Comparison of ENCODE assay signal across 23 cellular contexts in genomic region chr11:118128310-118128709, GRCh38. TPM values are rescaled to one million over a fixed set of nuclear protein-coding genes. Genes with fewer than 3 reads are reported as not detected.
DNase-seq lines count a peak whose midpoint lies in the region; ATAC-seq and TF ChIP-seq lines count a peak whose summit lies in the region.
"Had no signal": no experiment of that assay in that cellular context is flagged by ENCODE, and none has a peak within 500 bp of the region (broad histone marks: within the 10 kb centered on the region; RNA-seq: fewer than 3 reads in every experiment).

No MANE protein-coding gene starts in this region.

- 23% methylated on average over 4 of the region's 4 CpGs for WGBS in SK-N-SH (ENCODE audit: low lambda C conversion rate)

- H4K20me1 ChIP-seq in SK-N-SH (ENCODE audit: insufficient read depth) (no peaks in the 10 kb centered on the region), osteoblast (ENCODE audit: insufficient read depth, low read length) (no peaks in the 10 kb centered on the region)
- H4K20me1 ChIP-seq: BLaER1 treated with 17β-estradiol and CSF1 and Interleukin-3, amounts not matched to agents 10 nM and 100 nM had no signal

- H3K79me2 ChIP-seq in SK-N-SH (ENCODE audit: insufficient read depth) (no peaks in the 10 kb centered on the region), osteoblast (ENCODE audit: insufficient read depth, low read length) (no peaks in the 10 kb centered on the region)

- TF ChIP-seq EP300 in SK-N-SH (IDR thresholded peaks at IDR 0.05; ENCODE audit: borderline replicate concordance in 1 of 2, low read depth in 1 of 2, low read length in 1 of 2): no peak

- no peak for TF ChIP-seq RAD21 in SK-N-SH (IDR thresholded peaks at IDR 0.05; ENCODE audit: low read length)

- H3K36me3 Mint-ChIP-seq in mesothelial cell of epicardium (no peaks in the 10 kb centered on the region), immature natural killer cell (no peaks in the 10 kb centered on the region)
- H3K36me3 Mint-ChIP-seq: CD14-positive monocyte; CD8-positive, alpha-beta memory T cell had no signal

- peaks cover 15% of the 10 kb centered on the region; the same call in 1 of the 2 replicates for H3K27me3 ChIP-seq in SK-N-SH (ENCODE audit: insufficient read depth)
- peaks cover 13% of the 10 kb centered on the region for H3K27me3 ChIP-seq in adipocyte (replicated peaks; ENCODE audit: control insufficient read depth, insufficient read depth, low read length)
- peaks cover 3% of the 10 kb centered on the region for H3K27me3 ChIP-seq in osteoblast (ENCODE audit: insufficient read depth, low read length)
- H3K27me3 ChIP-seq: BE2C; BLaER1 treated with 17β-estradiol and CSF1 and Interleukin-3, amounts not matched to agents 10 nM and 100 nM had no signal

- H3K4me1 ChIP-seq in SK-N-SH (ENCODE audit: control insufficient read depth in 1 of 2, insufficient read depth in 2 of 2, low read depth in 1 of 2, low read length in 1 of 2) (no peaks in the 10 kb centered on the region), adipocyte (ENCODE audit: control insufficient read depth, insufficient read depth, low read length) (no peaks in the 10 kb centered on the region), osteoblast (ENCODE audit: insufficient read depth, low read length) (no peaks in the 10 kb centered on the region)

- peak overlapping the region; percentile 48 for H3K27ac Mint-ChIP-seq in mesothelial cell of epicardium
- H3K27ac Mint-ChIP-seq in immature natural killer cell: no peak overlapping the region
- H3K27ac Mint-ChIP-seq: CD4-positive, alpha-beta T cell; CD8-positive, alpha-beta memory T cell had no signal

- H3K9ac ChIP-seq in SK-N-SH (no peak overlapping the region), adipocyte (ENCODE audit: low read length) (no peak overlapping the region)
- H3K9ac ChIP-seq: BLaER1 treated with 17β-estradiol and CSF1 and Interleukin-3, amounts not matched to agents 10 nM and 100 nM had no signal

- H3K9me3 Mint-ChIP-seq in mesothelial cell of epicardium: no peaks in the 10 kb centered on the region
- no peaks in the 10 kb centered on the region for H3K9me3 Mint-ChIP-seq in immature natural killer cell
- H3K9me3 Mint-ChIP-seq: CD4-positive, alpha-beta T cell; CD8-positive, alpha-beta memory T cell had no signal

- H3K27ac ChIP-seq in SK-N-SH (ENCODE audit: low read depth in 2 of 2, low read length in 1 of 2) (no peak overlapping the region), osteoblast (ENCODE audit: low read depth, low read length) (no peak overlapping the region)
- H3K27ac ChIP-seq: 22Rv1; BLaER1 treated with 17β-estradiol and CSF1 and Interleukin-3, amounts not matched to agents 10 nM and 100 nM had no signal

- peak overlapping the region; percentile 2 for H3K4me3 Mint-ChIP-seq in mesothelial cell of epicardium
- no peak overlapping the region for H3K4me3 Mint-ChIP-seq in immature natural killer cell
- H3K4me3 Mint-ChIP-seq: CD4-positive, alpha-beta T cell; CD8-positive, alpha-beta memory T cell had no signal

- no peaks in the 10 kb centered on the region for H3K36me3 ChIP-seq in SK-N-SH (replicated peaks in 1 of 2; ENCODE audit: control insufficient read depth in 1 of 2, insufficient read depth in 2 of 2, low read length in 1 of 2)
- H3K36me3 ChIP-seq in adipocyte (ENCODE audit: control insufficient read depth, insufficient read depth, low read length, severe bottlenecking): no peaks in the 10 kb centered on the region
- no peaks in the 10 kb centered on the region for H3K36me3 ChIP-seq in osteoblast (ENCODE audit: insufficient read depth, low read length)
- H3K36me3 ChIP-seq: BE2C; BLaER1 treated with 17β-estradiol and CSF1 and Interleukin-3, amounts not matched to agents 10 nM and 100 nM had no signal

- CTCF ChIA-PET in SK-N-SH (lab: Yijun Ruan, JAX): interaction anchor here (0.9 to 1.7 kb wide), 2 partner anchors 43 to 181 kb away, joined by 3 to 6 read pairs; no protein-coding TSS in a partner anchor

- no peaks in the 10 kb centered on the region for H3K9me2 ChIP-seq in SK-N-SH

- DNase-seq in SK-N-SH: no peak
- DNase-seq in adipocyte (ENCODE audit: low read depth): peak; percentile 39
- no peak for DNase-seq in mesothelial cell of epicardium (ENCODE audit: low spot score in 2 of 2, unreplicated experiment in 2 of 2)
- peak; percentile 18 for DNase-seq in osteoblast (ENCODE audit: insufficient read length, low spot score, missing footprints)
- no peak for DNase-seq in immature natural killer cell
- DNase-seq in HUDEP-2 (lab: John Stamatoyannopoulos, UW; ENCODE audit: unreplicated experiment in 76 of 76): no peak
- DNase-seq in stimulated activated CD4-positive, alpha-beta T cell treated with anti-CD3 and anti-CD28 coated beads, Interleukin-4, amount 100 ng/mL, for 24 hours: no peak
- DNase-seq: ACHN; AML-193; BE2C; CD4-positive, alpha-beta T cell; CD8-positive, alpha-beta memory T cell; DMS 273 treated with DMSO at 0.1 percent for 48 hours; DMS79; GF-D8; H7; HCEC 1CT had no signal

- no peaks in the 10 kb centered on the region for H3F3A ChIP-seq in SK-N-SH (replicated peaks; ENCODE audit: insufficient read depth)

- no peak overlapping the region for H2AFZ ChIP-seq in SK-N-SH (ENCODE audit: low read depth)
- no peak overlapping the region for H2AFZ ChIP-seq in osteoblast (ENCODE audit: low read length)

- H3K4me3 ChIP-seq in SK-N-SH (ENCODE audit: low read depth in 2 of 2, low read length in 1 of 2) (no peak overlapping the region), adipocyte (ENCODE audit: low read length) (no peak overlapping the region), osteoblast (ENCODE audit: insufficient read depth, low read length) (no peak overlapping the region)
- H3K4me3 ChIP-seq: BLaER1 treated with 17β-estradiol and CSF1 and Interleukin-3, amounts not matched to agents 10 nM and 100 nM had no signal

- TF ChIP-seq CTCF in SK-N-SH (IDR thresholded peaks at IDR 0.05) (no peak), mesothelial cell of epicardium (IDR thresholded peaks at IDR 0.05; ENCODE audit: unreplicated experiment) (no peak), osteoblast (IDR thresholded peaks at IDR 0.05; ENCODE audit: extremely low read depth, low read depth, low read length) (no peak)

- H3K27me3 Mint-ChIP-seq in mesothelial cell of epicardium (ENCODE audit: low read depth) (peaks cover 3% of the 10 kb centered on the region), immature natural killer cell (ENCODE audit: low read depth in 3 of 3) (peaks cover 0 to 4% (median 2%) of the 10 kb centered on the region in 3 donors)

- no peak for ATAC-seq in SK-N-SH treated with all-trans-retinoic acid at 6 μM for 48 hours

- H3K9me3 ChIP-seq in SK-N-SH (no peaks in the 10 kb centered on the region), adipocyte (ENCODE audit: control insufficient read depth, low read length) (no peaks in the 10 kb centered on the region), osteoblast (ENCODE audit: low read depth, low read length) (no peaks in the 10 kb centered on the region)
- H3K9me3 ChIP-seq: BE2C; BLaER1 treated with 17β-estradiol and CSF1 and Interleukin-3, amounts not matched to agents 10 nM and 100 nM had no signal

- POLR2A ChIA-PET in SK-N-SH (lab: Yijun Ruan, JAX): no interaction called here

- H3K4me2 ChIP-seq in SK-N-SH: no peak overlapping the region
- H3K4me2 ChIP-seq in osteoblast (ENCODE audit: insufficient read depth, low read length): no peak overlapping the region

- peaks cover 23% of the 10 kb centered on the region for H3K4me1 Mint-ChIP-seq in mesothelial cell of epicardium
- no peaks in the 10 kb centered on the region for H3K4me1 Mint-ChIP-seq in immature natural killer cell
- H3K4me1 Mint-ChIP-seq: CD8-positive, alpha-beta memory T cell had no signal

TF ChIP-seq in SK-N-SH treated with all-trans-retinoic acid at 6 μM for 48 hours, 23 proteins besides CTCF, POLR2A, EP300 and RAD21 (continues in another document):
- TF ChIP-seq ZNF565 (CRISPR knock-in tag; conservative IDR thresholded peaks at IDR 0.05; ENCODE audit: low read depth): no peak
- no peak for TF ChIP-seq SNAI2 (CRISPR knock-in tag; IDR thresholded peaks at IDR 0.05)
- TF ChIP-seq ISL1 (CRISPR knock-in tag; IDR thresholded peaks at IDR 0.05): 0 out of 2 replicates have a peak, but pooled peaks have one; percentile 22
- no peak for TF ChIP-seq PPARA (CRISPR knock-in tag; IDR thresholded peaks at IDR 0.05; ENCODE audit: borderline replicate concordance)
- no peak for TF ChIP-seq ZFP3 (CRISPR knock-in tag; IDR thresholded peaks at IDR 0.05)
- no peak for TF ChIP-seq TCF4 (CRISPR knock-in tag; IDR thresholded peaks at IDR 0.05; ENCODE audit: borderline replicate concordance)

TF ChIP-seq in SK-N-SH, 30 proteins besides CTCF, POLR2A, EP300 and RAD21 (continues in another document):
- TF ChIP-seq JUND (IDR thresholded peaks at IDR 0.05) (no peak), MEF2A (IDR thresholded peaks at IDR 0.05; ENCODE audit: borderline replicate concordance, low read depth) (no peak), USF1 (IDR thresholded peaks at IDR 0.05; ENCODE audit: borderline replicate concordance, low read depth) (no peak)

RNA-seq across cellular contexts. Expression of gene SCN4B, which starts 24.3 kb away (rescaled TPM):
- polyA plus RNA-seq in SK-N-SH (2012; rRNA removed) (1.2 and 2.0 TPM in 2 replicates), immature natural killer cell (not detected)
- 1.2 and 1.3 TPM in 2 replicates for polyA plus RNA-seq in SK-N-SH (2012; cell fraction: cytosol; rRNA removed)
- polyA plus RNA-seq in SK-N-SH (2012; cell fraction: nucleus; rRNA removed): 1.4 and 1.7 TPM in 2 replicates
- total RNA-seq in mesothelial cell of epicardium (1.2 to 1.9 TPM (median 1.5 TPM) in 3 replicates), osteoblast (under 0.01 and 0.36 TPM in 2 replicates)
- total RNA-seq: CD4-positive, alpha-beta T cell; G401 had no signal
- polyA plus RNA-seq: CD14-positive monocyte; CD8-positive, alpha-beta memory T cell had no signal

RNA-seq across cellular contexts. Expression of gene SMIM35, which starts 41.5 kb away (rescaled TPM):
- polyA plus RNA-seq in SK-N-SH (2012; rRNA removed): not detected in 2 replicates
- not detected in 2 replicates for polyA plus RNA-seq in SK-N-SH (2012; cell fraction: cytosol; rRNA removed)
- polyA plus RNA-seq in SK-N-SH (2012; cell fraction: nucleus; rRNA removed): not detected in 2 replicates
- not detected in 3 replicates for total RNA-seq in mesothelial cell of epicardium
- not detected in 2 replicates for total RNA-seq in osteoblast
- polyA plus RNA-seq in immature natural killer cell: 1 to 10 TPM in 1 of 3 donors, under 1 TPM in 1, not detected in 1; 0.49 to 1.1 TPM
- total RNA-seq: G401, H1, H7 had no signal
- polyA plus RNA-seq: H1 had no signal

RNA-seq across cellular contexts. Expression of gene SCN2B, which starts 48.1 kb away (rescaled TPM):
- polyA plus RNA-seq in SK-N-SH (2012; rRNA removed) (0.03 and 0.05 TPM in 2 replicates), immature natural killer cell (not detected)
- polyA plus RNA-seq in SK-N-SH (2012; cell fraction: cytosol; rRNA removed): 0.01 and 0.03 TPM in 2 replicates
- 0.01 and 0.02 TPM in 2 replicates for polyA plus RNA-seq in SK-N-SH (2012; cell fraction: nucleus; rRNA removed)
- total RNA-seq in mesothelial cell of epicardium (2.3 to 2.5 TPM (median 2.4 TPM) in 3 replicates), osteoblast (not detected in 2 replicates)
- total RNA-seq: CD4-positive, alpha-beta T cell; CD8-positive, alpha-beta memory T cell had no signal
- polyA plus RNA-seq: CD14-positive monocyte; CD8-positive, alpha-beta memory T cell had no signal

RNA-seq across cellular contexts. Expression of gene TMPRSS4, which starts 51.4 kb away (rescaled TPM):
- polyA plus RNA-seq in SK-N-SH (2012; rRNA removed): not detected in 2 replicates
- not detected in 2 replicates for polyA plus RNA-seq in SK-N-SH (2012; cell fraction: cytosol; rRNA removed)
- polyA plus RNA-seq in SK-N-SH (2012; cell fraction: nucleus; rRNA removed): not detected in 2 replicates
- 0.66 to 0.99 TPM (median 0.94 TPM) in 3 replicates for total RNA-seq in mesothelial cell of epicardium
- not detected in 2 replicates for total RNA-seq in osteoblast
- polyA plus RNA-seq in immature natural killer cell: not detected
- total RNA-seq: CD4-positive, alpha-beta T cell; CD8-positive, alpha-beta memory T cell; G401 had no signal
- polyA plus RNA-seq: CD14-positive monocyte; CD8-positive, alpha-beta memory T cell had no signal

Comparison
In these comparisons a context has a peak if more than half of its experiments do, and no peak if none do; other contexts are left out.
1. DNase-seq: peak in adipocyte (single experiment) and osteoblast (single experiment); none in SK-N-SH (single experiment), mesothelial cell of epicardium (0 of 2), immature natural killer cell (0 of 3), HUDEP-2 (0 of 76) and stimulated activated CD4-positive, alpha-beta T cell treated with anti-CD3 and anti-CD28 coated beads, Interleukin-4, amount 100 ng/mL, for 24 hours (single experiment).